ENCODE assay signal across 1 cellular context in the genomic region with DNA sequence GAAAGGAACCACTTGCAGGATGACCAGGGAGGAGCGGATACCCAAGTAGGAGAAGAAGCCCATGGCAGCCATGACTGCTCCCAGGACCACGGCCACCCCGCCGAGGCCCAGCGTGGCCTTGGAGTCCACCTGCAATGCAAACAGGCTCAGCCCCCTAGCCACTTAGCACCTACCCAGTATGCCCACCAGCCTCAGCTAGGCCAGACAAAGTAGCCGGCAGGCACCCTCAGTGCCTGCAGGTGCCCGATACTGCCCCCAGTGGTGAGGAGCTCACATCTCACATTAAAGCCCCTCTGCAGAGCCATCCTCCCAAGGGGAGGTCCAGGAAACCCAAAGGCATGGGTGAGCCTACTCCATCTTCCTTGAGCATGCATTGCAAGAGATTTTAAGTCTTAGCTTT.
TF ChIP-seq lines count a peak whose summit lies in the region.

No MANE protein-coding gene starts in this region.

TF ChIP-seq in HepG2, 621 proteins besides CTCF, POLR2A, EP300 and RAD21:
- TF ChIP-seq ZNF3 (CRISPR knock-in tag; IDR thresholded peaks at IDR 0.05) (no peak), TBX2 (CRISPR knock-in tag; IDR thresholded peaks at IDR 0.05; ENCODE audit: borderline replicate concordance) (no peak), XRCC5 (optimal IDR thresholded peaks at IDR 0.05; ENCODE audit: low read length) (peak; percentile 75), ZFY (CRISPR knock-in tag; IDR thresholded peaks at IDR 0.05) (peak; percentile 11; the same call in 1 of the 2 replicates), SATB2 (CRISPR knock-in tag; IDR thresholded peaks at IDR 0.05) (no peak), NFKB2 (CRISPR knock-in tag; IDR thresholded peaks at IDR 0.05; ENCODE audit: borderline replicate concordance) (no peak), STAG1 (CRISPR knock-in tag; IDR thresholded peaks at IDR 0.05) (peak; percentile 51), MAFF (IDR thresholded peaks at IDR 0.05; ENCODE audit: low read depth, low read length) (no peak), ZNF687 (CRISPR knock-in tag; IDR thresholded peaks at IDR 0.05) (peak; percentile 31; the same call in 1 of the 2 replicates), ZNF891 (CRISPR knock-in tag; IDR thresholded peaks at IDR 0.05) (no peak), SMC3 (IDR thresholded peaks at IDR 0.05; ENCODE audit: low read length) (peak; percentile 33; the same call in 1 of the 2 replicates)
